11 cellular contexts compared by ENCODE assay signal in the genomic region with DNA sequence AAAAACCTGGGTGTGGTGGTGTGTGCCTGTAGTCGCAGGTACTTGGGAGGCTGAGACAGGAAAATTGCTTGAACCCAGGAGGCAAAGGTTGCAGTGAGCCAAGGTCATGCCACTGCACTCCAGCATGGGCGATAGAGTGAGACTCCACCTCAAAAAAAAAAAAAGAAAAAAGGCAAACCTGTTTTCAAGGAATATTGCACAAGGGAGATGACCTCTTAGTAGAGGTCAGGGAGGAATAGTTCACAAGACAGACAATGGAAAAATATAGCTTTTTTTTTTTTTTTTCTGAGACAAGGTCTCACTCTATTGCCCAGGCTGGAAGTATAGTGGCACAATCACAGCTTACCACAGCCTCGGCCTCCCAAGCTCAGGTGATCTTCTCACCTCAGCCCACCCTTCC.
"Had no signal": no experiment of that assay in that cellular context is flagged by ENCODE, and none has a peak within 500 bp of the region (broad histone marks: within the 10 kb centered on the region; RNA-seq: fewer than 3 reads in every experiment).

No MANE protein-coding gene starts in this region.

- DNase-seq: GM23248, GOT3, H7, H9, HCEC 1CT, HFFc6 had no signal

- H3K9me3 ChIP-seq: HAP-1 had no signal

- ATAC-seq: GM23338, HCT116 had no signal

- H3K9ac ChIP-seq: GM23248 had no signal

- H3K27ac ChIP-seq: GM23248 had no signal

- H2AFZ ChIP-seq: GM23248, GM23338 had no signal

- H3K4me2 ChIP-seq: GM23338 had no signal

- H3K4me1 ChIP-seq: HAP-1 had no signal

- H3K4me3 ChIP-seq: GM23248, GM23338, HAP-1 had no signal

- H3K36me3 ChIP-seq: HAP-1 had no signal

- FAIRE-seq: H1, H54 had no signal
